In the genomic region with DNA sequence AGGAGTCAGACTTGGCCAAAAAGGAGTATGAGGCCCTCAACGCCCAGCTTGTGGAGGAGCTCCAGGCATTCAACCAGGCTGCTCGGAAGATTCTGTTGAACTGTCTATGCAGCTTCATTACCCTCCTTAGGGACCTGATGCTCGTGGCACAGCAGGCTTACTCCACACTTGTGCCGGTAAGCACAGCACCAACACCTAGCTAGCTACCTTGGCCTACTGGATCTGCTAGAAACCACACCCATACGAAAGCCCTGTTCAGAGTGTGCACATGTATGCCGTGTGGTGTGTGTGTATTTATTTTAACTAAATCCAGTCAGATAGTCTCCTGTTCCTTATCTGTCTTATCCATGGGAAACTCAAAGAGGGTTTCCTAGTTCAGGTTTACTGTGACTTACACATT, we compare ENCODE assay signal across 1 cellular context.
TF ChIP-seq lines count a peak whose summit lies in the region.

No MANE protein-coding gene starts in this region.

TF ChIP-seq in GM12878, 131 proteins besides CTCF, POLR2A, EP300 and RAD21:
- TF ChIP-seq, protein P1, sequence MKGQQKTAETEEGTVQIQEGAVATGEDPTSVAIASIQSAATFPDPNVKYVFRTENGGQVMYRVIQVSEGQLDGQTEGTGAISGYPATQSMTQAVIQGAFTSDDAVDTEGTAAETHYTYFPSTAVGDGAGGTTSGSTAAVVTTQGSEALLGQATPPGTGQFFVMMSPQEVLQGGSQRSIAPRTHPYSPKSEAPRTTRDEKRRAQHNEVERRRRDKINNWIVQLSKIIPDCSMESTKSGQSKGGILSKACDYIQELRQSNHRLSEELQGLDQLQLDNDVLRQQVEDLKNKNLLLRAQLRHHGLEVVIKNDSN (IDR thresholded peaks at IDR 0.05; ENCODE audit: borderline replicate concordance, extremely low read length, insufficient read depth, low read depth, low read length) = no peak
- TF ChIP-seq TCF12 (IDR thresholded peaks at IDR 0.05; ENCODE audit: low read depth, low read length) (no peak), IRF4 (IDR thresholded peaks at IDR 0.05; ENCODE audit: low read depth, low read length) (no peak), PAX5 (IDR thresholded peaks at IDR 0.05; ENCODE audit: borderline replicate concordance, low read depth, low read length) (no peak), JUND (IDR thresholded peaks at IDR 0.05; ENCODE audit: low read depth, low read length) (no peak), CHD1 (IDR thresholded peaks at IDR 0.05; ENCODE audit: low read depth, low read length) (no peak), ZZZ3 (IDR thresholded peaks at IDR 0.05; ENCODE audit: control insufficient read depth, insufficient read length, low read depth) (no peak), YY1 (IDR thresholded peaks at IDR 0.05; ENCODE audit: low read depth, low read length) (no peak), GATAD2B (conservative IDR thresholded peaks at IDR 0.05; ENCODE audit: low read depth) (no peak), CREM (IDR thresholded peaks at IDR 0.05; ENCODE audit: low read depth) (no peak), RELA (IDR thresholded peaks at IDR 0.05; ENCODE audit: borderline replicate concordance, partially characterized antibody) (no peak), NR2C1 (IDR thresholded peaks at IDR 0.05) (no peak), CHD2 (IDR thresholded peaks at IDR 0.05; ENCODE audit: borderline replicate concordance, low read depth, low read length) (no peak), PML (IDR thresholded peaks at IDR 0.05; ENCODE audit: low read length) (no peak)
- TF ChIP-seq, protein P2, sequence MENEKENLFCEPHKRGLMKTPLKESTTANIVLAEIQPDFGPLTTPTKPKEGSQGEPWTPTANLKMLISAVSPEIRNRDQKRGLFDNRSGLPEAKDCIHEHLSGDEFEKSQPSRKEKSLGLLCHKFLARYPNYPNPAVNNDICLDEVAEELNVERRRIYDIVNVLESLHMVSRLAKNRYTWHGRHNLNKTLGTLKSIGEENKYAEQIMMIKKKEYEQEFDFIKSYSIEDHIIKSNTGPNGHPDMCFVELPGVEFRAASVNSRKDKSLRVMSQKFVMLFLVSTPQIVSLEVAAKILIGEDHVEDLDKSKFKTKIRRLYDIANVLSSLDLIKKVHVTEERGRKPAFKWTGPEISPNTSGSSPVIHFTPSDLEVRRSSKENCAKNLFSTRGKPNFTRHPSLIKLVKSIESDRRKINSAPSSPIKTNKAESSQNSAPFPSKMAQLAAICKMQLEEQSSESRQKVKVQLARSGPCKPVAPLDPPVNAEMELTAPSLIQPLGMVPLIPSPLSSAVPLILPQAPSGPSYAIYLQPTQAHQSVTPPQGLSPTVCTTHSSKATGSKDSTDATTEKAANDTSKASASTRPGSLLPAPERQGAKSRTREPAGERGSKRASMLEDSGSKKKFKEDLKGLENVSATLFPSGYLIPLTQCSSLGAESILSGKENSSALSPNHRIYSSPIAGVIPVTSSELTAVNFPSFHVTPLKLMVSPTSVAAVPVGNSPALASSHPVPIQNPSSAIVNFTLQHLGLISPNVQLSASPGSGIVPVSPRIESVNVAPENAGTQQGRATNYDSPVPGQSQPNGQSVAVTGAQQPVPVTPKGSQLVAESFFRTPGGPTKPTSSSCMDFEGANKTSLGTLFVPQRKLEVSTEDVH (IDR thresholded peaks at IDR 0.05; ENCODE audit: low read depth, partially characterized antibody) = no peak
